Comparison of ENCODE assay signal across 21 cellular contexts in the genomic region with DNA sequence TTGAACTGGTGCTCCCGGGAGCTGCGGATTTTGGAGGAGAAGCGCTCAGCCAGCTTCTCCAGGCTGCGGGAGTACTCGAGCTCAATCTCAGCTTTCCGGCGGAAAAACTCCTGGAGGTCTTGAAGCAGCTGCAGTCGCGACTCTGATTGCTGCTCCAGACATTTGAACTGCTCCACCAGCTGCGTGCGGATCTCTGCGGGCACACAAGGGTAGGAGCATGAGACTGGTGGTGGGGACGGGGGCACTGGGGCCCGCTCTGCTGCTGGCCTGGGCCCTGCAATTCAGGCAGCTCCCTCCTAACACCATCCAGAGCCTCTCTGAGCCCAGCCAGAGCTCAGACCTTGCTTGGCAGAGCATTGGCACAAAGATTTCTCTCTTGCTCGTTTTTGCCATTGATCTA.
"Had no signal": no experiment of that assay in that cellular context is flagged by ENCODE, and none has a peak within 500 bp of the region (broad histone marks: within the 10 kb centered on the region; RNA-seq: fewer than 3 reads in every experiment).

No MANE protein-coding gene starts in this region.

- H3K36me3 Mint-ChIP-seq: immature natural killer cell, naive B cell had no signal

- H3K27me3 Mint-ChIP-seq: dendritic cell treated with granulocyte-macrophage colony-stimulating factor and Interleukin-4, amounts not matched to agents 40 ng/mL and 50 ng/mL, for 4 days; naive B cell; type B pancreatic cell had no signal

- H3K9me3 ChIP-seq: esophagus squamous epithelium, gastroesophageal sphincter, suprapubic skin, thyroid gland, uterus had no signal

- H3K4me3 Mint-ChIP-seq: dendritic cell treated with granulocyte-macrophage colony-stimulating factor and Interleukin-4, amounts not matched to agents 40 ng/mL and 50 ng/mL, for 4 days; effector memory CD8-positive, alpha-beta T cell; immature natural killer cell; nephron progenitor cell; type B pancreatic cell had no signal

- H3K4me1 Mint-ChIP-seq: immature natural killer cell, naive B cell had no signal

- DNase-seq: effector memory CD8-positive, alpha-beta T cell; esophagus squamous epithelium; foreskin fibroblast; immature natural killer cell; left ventricle myocardium superior; mesenchymal stem cell; midbrain; naive B cell; nephron progenitor cell; right cardiac atrium; stimulated activated CD4-positive, alpha-beta T cell treated with anti-CD3 and anti-CD28 coated beads, Interleukin-2, amount 100 ng/mL, for 48 hours; stimulated activated naive CD8-positive, alpha-beta T cell treated with anti-CD3 and anti-CD28 coated beads, Interleukin-15, Interleukin-2, amounts not matched to agents 100 U/mL and 50 U/mL, for 24 hours; thyroid gland; uterus had no signal

- H3K4me1 ChIP-seq: esophagus squamous epithelium, gastroesophageal sphincter, suprapubic skin, thyroid gland, uterus had no signal

- ATAC-seq: effector memory CD8-positive, alpha-beta T cell; gastroesophageal sphincter; left ventricle myocardium superior; right cardiac atrium; stimulated activated naive CD8-positive, alpha-beta T cell treated with anti-CD3 and anti-CD28 coated beads, Interleukin-15, Interleukin-2, amounts not matched to agents 100 U/mL and 50 U/mL, for 24 hours had no signal

- H3K36me3 ChIP-seq: thyroid gland, uterus had no signal

- H3K4me3 ChIP-seq: esophagus squamous epithelium, gastroesophageal sphincter, lung, smooth muscle cell, suprapubic skin, thyroid gland, uterus had no signal

- H3K27ac Mint-ChIP-seq: dendritic cell treated with granulocyte-macrophage colony-stimulating factor and Interleukin-4, amounts not matched to agents 40 ng/mL and 50 ng/mL, for 4 days; effector memory CD8-positive, alpha-beta T cell; immature natural killer cell; progenitor cell of endocrine pancreas had no signal

- H3K27me3 ChIP-seq: esophagus squamous epithelium, gastroesophageal sphincter, suprapubic skin, thyroid gland, uterus had no signal

- H3K27ac ChIP-seq: esophagus squamous epithelium, gastroesophageal sphincter, suprapubic skin, thyroid gland, uterus had no signal

- H3K9me3 Mint-ChIP-seq: dendritic cell treated with granulocyte-macrophage colony-stimulating factor and Interleukin-4, amounts not matched to agents 40 ng/mL and 50 ng/mL, for 4 days; effector memory CD8-positive, alpha-beta T cell; immature natural killer cell; naive B cell; nephron progenitor cell; type B pancreatic cell had no signal
